ENCODE assay signal across 10 cellular contexts in the genomic region with DNA sequence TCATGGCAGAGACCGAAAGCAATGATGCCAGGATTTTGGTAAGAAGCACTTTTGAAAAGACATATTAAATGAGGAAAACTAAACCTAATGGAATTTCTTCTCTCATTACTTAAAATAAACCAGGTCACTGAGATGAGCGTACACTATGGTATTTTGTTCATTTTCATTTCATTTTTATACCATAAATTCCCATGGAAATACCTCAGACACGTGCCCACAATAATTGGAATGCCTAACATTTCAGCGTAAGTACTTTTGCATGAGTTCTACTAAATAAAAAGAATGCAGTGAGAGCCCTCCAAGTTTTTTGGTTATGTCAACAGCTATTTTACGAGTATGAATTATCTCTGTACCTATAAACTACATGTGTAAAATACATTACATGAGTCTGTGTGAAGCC. TPM values are rescaled to one million over a fixed set of nuclear protein-coding genes. Genes with fewer than 3 reads are reported as not detected.
DNase-seq lines count a peak whose midpoint lies in the region; ATAC-seq, FAIRE-seq and TF ChIP-seq lines count a peak whose summit lies in the region.
"Had no signal": no experiment of that assay in that cellular context is flagged by ENCODE, and none has a peak within 500 bp of the region (broad histone marks: within the 10 kb centered on the region; RNA-seq: fewer than 3 reads in every experiment).

No MANE protein-coding gene starts in this region.

- BruUV-seq in MCF 10A (replicated peaks; lab: Mats Ljungman, UMichigan), result TSS peak; percentile 1

- peaks cover 10% of the 10 kb centered on the region for H3K79me2 ChIP-seq in SU-DHL-6 (ENCODE audit: insufficient read depth, low read length)

- TF ChIP-seq POLR2A in breast epithelium (IDR thresholded peaks at IDR 0.05), result no peak
- no peak for TF ChIP-seq POLR2A in tibial nerve (IDR thresholded peaks at IDR 0.05)

- no peaks in the 10 kb centered on the region for H4K20me1 ChIP-seq in SU-DHL-6 (ENCODE audit: low read depth, low read length)

- H3K27me3 ChIP-seq in breast epithelium (no peaks in the 10 kb centered on the region), SU-DHL-6 (ENCODE audit: low read length) (no peaks in the 10 kb centered on the region), foreskin keratinocyte (no peaks in the 10 kb centered on the region), subcutaneous abdominal adipose tissue (ENCODE audit: control insufficient read depth in 5 of 5, insufficient read depth in 4 of 5, low read length in 5 of 5) (no peaks in the 10 kb centered on the region), tibial nerve (no peaks in the 10 kb centered on the region), small intestine (ENCODE audit: control insufficient read depth in 2 of 2, insufficient read depth in 2 of 2, low read length in 2 of 2) (no peaks in the 10 kb centered on the region)

- H3K4me3 ChIP-seq in breast epithelium, result peak overlapping the region in 1 of 3 donors; percentile 94
- H3K4me3 ChIP-seq in SU-DHL-6 (ENCODE audit: insufficient read depth, low read length, poor library complexity, severe bottlenecking), result no peak overlapping the region
- peak overlapping the region in 2 of 5 donors; percentile 85 to 97 for H3K4me3 ChIP-seq in subcutaneous abdominal adipose tissue (ENCODE audit: low read depth in 1 of 5, low read length in 5 of 5)
- no peak overlapping the region for H3K4me3 ChIP-seq in tibial nerve
- peak overlapping the region in 1 of 2 donors; percentile 19 for H3K4me3 ChIP-seq in small intestine (ENCODE audit: low read depth in 1 of 2, low read length in 2 of 2)

- no peaks in the 10 kb centered on the region for H3K36me3 ChIP-seq in breast epithelium
- H3K36me3 ChIP-seq in SU-DHL-6 (ENCODE audit: low read length), result no peaks in the 10 kb centered on the region
- H3K36me3 ChIP-seq in subcutaneous abdominal adipose tissue (ENCODE audit: control insufficient read depth in 5 of 5, insufficient read depth in 5 of 5, low read length in 5 of 5), result no peaks in the 10 kb centered on the region
- H3K36me3 ChIP-seq in tibial nerve, result peaks cover 0 to 4% (median 0%) of the 10 kb centered on the region in 3 donors
- H3K36me3 ChIP-seq in small intestine (ENCODE audit: control insufficient read depth in 2 of 2, insufficient read depth in 2 of 2, low read length in 2 of 2), result peaks cover 0 to 2% of the 10 kb centered on the region in 2 donors

- H3K36me3 Mint-ChIP-seq in MCF 10A (ENCODE audit: insufficient read depth, unreplicated experiment), result peaks cover 21% of the 10 kb centered on the region

- no peak overlapping the region for H3K9ac ChIP-seq in SU-DHL-6 (ENCODE audit: low read length)
- peak overlapping the region in 1 of 5 donors; percentile 46 for H3K9ac ChIP-seq in subcutaneous abdominal adipose tissue (ENCODE audit: low read length in 5 of 5)

- 54 to 62% methylated on average over 5 of the region's 5 CpGs for WGBS in tibial nerve, 2 donors
- WGBS in small intestine, 3 donors, result 81 to 87% (median 83%) methylated on average over 5 of the region's 5 CpGs

- H3K4me1 Mint-ChIP-seq in MCF 10A (ENCODE audit: insufficient read depth, unreplicated experiment), result peaks cover 13% of the 10 kb centered on the region

- H3K4me3 Mint-ChIP-seq in MCF 10A (ENCODE audit: unreplicated experiment), result peak overlapping the region; percentile 99

- H3K4me2 ChIP-seq in SU-DHL-6 (ENCODE audit: low read depth, low read length, poor library complexity, severe bottlenecking), result peak overlapping the region; percentile 87

- no peak overlapping the region for H3K27ac ChIP-seq in breast epithelium
- H3K27ac ChIP-seq in SU-DHL-6 (ENCODE audit: low read depth, low read length), result no peak overlapping the region
- peak overlapping the region; percentile 13 for H3K27ac ChIP-seq in foreskin keratinocyte
- H3K27ac ChIP-seq in subcutaneous abdominal adipose tissue (ENCODE audit: low read depth, low read length), result peak overlapping the region; percentile 18
- H3K27ac ChIP-seq in tibial nerve, result peak overlapping the region in 2 of 4 donors; percentile 56 to 99
- no peak overlapping the region for H3K27ac ChIP-seq in small intestine (ENCODE audit: low read depth in 1 of 2, low read length in 1 of 2)
- H3K27ac ChIP-seq: skin epidermis had no signal

- H2AFZ ChIP-seq in SU-DHL-6 (ENCODE audit: low read depth, low read length, severe bottlenecking), result no peak overlapping the region

- no peaks in the 10 kb centered on the region for H3K9me3 ChIP-seq in breast epithelium
- H3K9me3 ChIP-seq in SU-DHL-6 (ENCODE audit: insufficient read depth, low read length), result no peaks in the 10 kb centered on the region
- no peaks in the 10 kb centered on the region for H3K9me3 ChIP-seq in subcutaneous abdominal adipose tissue (ENCODE audit: control insufficient read depth in 5 of 5, low read length in 5 of 5)
- no peaks in the 10 kb centered on the region for H3K9me3 ChIP-seq in tibial nerve
- no peaks in the 10 kb centered on the region for H3K9me3 ChIP-seq in small intestine (ENCODE audit: control insufficient read depth, low read depth)

- intact Hi-C loops in MCF 10A (cut with micrococcal nuclease), result loop anchor here (10.0 kb wide), 1 partner anchor 104 kb away; no protein-coding TSS in a partner anchor
- intact Hi-C loops in breast epithelium (cut with DNase I; ENCODE audit: low total_unique reads), result no loop called here

- CTCF ChIA-PET in MCF 10A (lab: Yijun Ruan, JAX), result interaction anchor here (0.7 to 2.2 kb wide), 3 partner anchors 210 to 444 kb away, joined by 3 to 10 read pairs (median 5); no protein-coding TSS in a partner anchor

- H3K4me1 ChIP-seq in breast epithelium (no peaks in the 10 kb centered on the region), foreskin keratinocyte (peaks cover 27% of the 10 kb centered on the region), subcutaneous abdominal adipose tissue (ENCODE audit: control insufficient read depth in 5 of 5, insufficient read depth in 5 of 5, low read length in 5 of 5) (peaks cover 0 to 41% (median 34%) of the 10 kb centered on the region in 5 donors), tibial nerve (peaks cover 0 to 58% (median 14%) of the 10 kb centered on the region in 4 donors), small intestine (ENCODE audit: control insufficient read depth in 2 of 2, insufficient read depth in 1 of 2, low read depth in 1 of 2, low read length in 1 of 2) (no peaks in the 10 kb centered on the region)

- no peak for TF ChIP-seq EP300 in tibial nerve (IDR thresholded peaks at IDR 0.05)

- TF ChIP-seq CTCF in MCF 10A (IDR thresholded peaks at IDR 0.05; ENCODE audit: unreplicated experiment), result no peak
- no peak for TF ChIP-seq CTCF in breast epithelium (IDR thresholded peaks at IDR 0.05)
- no peak for TF ChIP-seq CTCF in SU-DHL-6 (IDR thresholded peaks at IDR 0.05; ENCODE audit: insufficient read depth, low read length, poor library complexity, severe bottlenecking)
- no peak for TF ChIP-seq CTCF in foreskin keratinocyte (conservative IDR thresholded peaks at IDR 0.05)
- TF ChIP-seq CTCF in tibial nerve (IDR thresholded peaks at IDR 0.05), result no peak

- H3K9me3 Mint-ChIP-seq in MCF 10A (ENCODE audit: unreplicated experiment), result no peaks in the 10 kb centered on the region

- no peak for ATAC-seq in foreskin keratinocyte

- POLR2A ChIA-PET in MCF 10A (lab: Yijun Ruan, JAX), result interaction anchor here (0.7 to 3.5 kb wide), 11 partner anchors 15 to 857 kb away, joined by 3 to 40 read pairs (median 6); a partner anchor contains a TSS

- no peaks in the 10 kb centered on the region for H3K27me3 Mint-ChIP-seq in MCF 10A (ENCODE audit: insufficient read depth, unreplicated experiment)

- no peak for FAIRE-seq in small intestine (lab: Jason Lieb, UNC)

- peaks cover 12% of the 10 kb centered on the region for H3F3A ChIP-seq in SU-DHL-6 (ENCODE audit: insufficient read depth)

- no peak for DNase-seq in MCF 10A (ENCODE audit: unreplicated experiment)
- no peak for DNase-seq in breast epithelium (ENCODE audit: low spot score in 2 of 2)
- DNase-seq in foreskin keratinocyte, result peak in 1 of 2 donors; percentile 49
- DNase-seq in tibial nerve (ENCODE audit: low spot score in 2 of 2), result no peak
- no peak for DNase-seq in small intestine
- DNase-seq in cortex of kidney (lab: John Stamatoyannopoulos, UW), result no peak
- DNase-seq: MM.1S had no signal

- peak overlapping the region; percentile 67 for H3K27ac Mint-ChIP-seq in MCF 10A (ENCODE audit: low read depth, unreplicated experiment)

- H3K9me2 ChIP-seq in SU-DHL-6 (replicated peaks; ENCODE audit: insufficient read depth, low read length), result no peaks in the 10 kb centered on the region

RNA-seq across cellular contexts. Expression of a gene that starts 3.2 kb away (rescaled TPM):
- 32.1 and 55.1 TPM in 2 replicates for total RNA-seq in MCF 10A (2022)
- 10 to 100 TPM; 47.7 to 62.1 (median 57.7) TPM for total RNA-seq in breast epithelium
- 20.4 and 22.9 TPM in 2 replicates for total RNA-seq in foreskin keratinocyte
- polyA plus RNA-seq in foreskin keratinocyte, result 4.4 and 4.8 TPM in 2 replicates
- total RNA-seq in tibial nerve, result 10 to 100 TPM; 30.3 to 58.5 (median 34.6) TPM
- polyA plus RNA-seq in small intestine, result 10 to 100 TPM; 21.1 to 26.6 (median 21.3) TPM

Comparison
In these comparisons a context has a peak if more than half of its experiments do, and no peak if none do; other contexts are left out.
1. H3K27ac ChIP-seq: peak in foreskin keratinocyte (single experiment) and subcutaneous abdominal adipose tissue (single experiment); none in breast epithelium (0 of 2), SU-DHL-6 (single experiment) and small intestine (0 of 2).